ENCODE assay signal across 1 cellular context in genomic region chr11:45856044-45856468, GRCh38.
TF ChIP-seq lines count a peak whose summit lies in the region.

No MANE protein-coding gene starts in this region.

TF ChIP-seq in IMR-90, 13 proteins besides CTCF, POLR2A, EP300 and RAD21:
- no peak for TF ChIP-seq CEBPB (IDR thresholded peaks at IDR 0.05; ENCODE audit: low read depth, low read length)
- TF ChIP-seq RCOR1 (IDR thresholded peaks at IDR 0.05; ENCODE audit: insufficient replicate concordance, low read length) = no peak
- TF ChIP-seq BHLHE40 (IDR thresholded peaks at IDR 0.05; ENCODE audit: low read depth, low read length) = no peak
- TF ChIP-seq MXI1 (IDR thresholded peaks at IDR 0.05; ENCODE audit: borderline replicate concordance, low read depth, low read length) = no peak
- no peak for TF ChIP-seq FOS (IDR thresholded peaks at IDR 0.05; ENCODE audit: low read depth, low read length)
- no peak for TF ChIP-seq RFX5 (IDR thresholded peaks at IDR 0.05; ENCODE audit: low read depth, low read length)
- TF ChIP-seq MAFK (IDR thresholded peaks at IDR 0.05; ENCODE audit: low read depth, low read length) = no peak
